In the genomic region with DNA sequence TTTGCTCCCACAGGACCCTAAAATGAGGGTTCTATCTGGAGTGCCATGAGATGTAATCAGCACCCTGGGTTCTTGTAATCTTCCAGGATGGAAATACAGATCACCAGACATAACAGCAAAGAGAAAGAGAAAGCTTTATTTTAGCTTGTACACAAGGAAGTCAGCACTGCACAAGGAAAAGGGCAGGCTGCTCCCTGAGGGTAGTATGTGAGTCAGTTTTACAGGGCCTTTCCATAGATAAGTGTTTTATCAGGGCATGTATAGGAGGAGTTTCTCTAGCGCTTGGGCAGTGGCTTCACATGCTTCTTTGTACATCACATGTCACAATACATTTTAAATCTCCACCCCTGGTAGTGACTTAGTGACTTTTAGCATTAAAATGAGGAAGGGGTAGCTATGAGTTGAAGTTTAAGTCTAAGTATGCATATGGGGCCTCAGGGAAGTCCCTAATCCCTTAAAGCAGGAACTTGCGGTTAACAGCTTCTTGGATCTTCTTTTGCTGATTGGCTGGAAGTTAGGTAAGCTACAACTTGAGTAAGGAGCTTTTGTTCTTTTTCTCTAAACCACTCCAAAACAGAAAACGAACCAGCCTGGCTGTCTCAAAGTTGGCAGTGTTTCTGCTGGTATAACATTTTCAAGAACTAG, we compare ENCODE assay signal across 12 cellular contexts. TPM values are rescaled to one million over a fixed set of nuclear protein-coding genes. Genes with fewer than 3 reads are reported as not detected.
DNase-seq lines count a peak whose midpoint lies in the region; ATAC-seq and TF ChIP-seq lines count a peak whose summit lies in the region.
"Had no signal": no experiment of that assay in that cellular context is flagged by ENCODE, and none has a peak within 500 bp of the region (broad histone marks: within the 10 kb centered on the region; RNA-seq: fewer than 3 reads in every experiment).

No MANE protein-coding gene starts in this region.

- peak overlapping the region; percentile 64 to 76 for H3K27ac ChIP-seq in aorta (ENCODE audit: low read depth in 1 of 2, low read length in 2 of 2)
- H3K27ac ChIP-seq: left ventricle myocardium inferior, ovary had no signal

- H4K20me1 ChIP-seq in Loucy (ENCODE audit: insufficient read depth, low read length, poor library complexity, severe bottlenecking): no peaks in the 10 kb centered on the region

- no peak overlapping the region for H3K27ac Mint-ChIP-seq in type B pancreatic cell

- H3K36me3 ChIP-seq in Loucy (ENCODE audit: insufficient read depth, low read length) (no peaks in the 10 kb centered on the region), adipocyte (ENCODE audit: control insufficient read depth, insufficient read depth, low read length, severe bottlenecking) (no peaks in the 10 kb centered on the region), aorta (ENCODE audit: control insufficient read depth in 1 of 2, insufficient read depth in 2 of 2, low read length in 1 of 2) (peaks cover 0 to 4% of the 10 kb centered on the region in 2 donors)
- H3K36me3 ChIP-seq: left ventricle myocardium inferior, ovary had no signal

- H3K36me3 Mint-ChIP-seq in type B pancreatic cell: no peaks in the 10 kb centered on the region

- H3K4me1 ChIP-seq in Loucy (ENCODE audit: insufficient read depth, low read length, poor library complexity, severe bottlenecking): no peaks in the 10 kb centered on the region
- no peaks in the 10 kb centered on the region for H3K4me1 ChIP-seq in adipocyte (ENCODE audit: control insufficient read depth, insufficient read depth, low read length)
- peaks cover 4 to 10% of the 10 kb centered on the region in 2 donors for H3K4me1 ChIP-seq in aorta (ENCODE audit: control insufficient read depth in 1 of 2, insufficient read depth in 2 of 2, low read length in 2 of 2)
- H3K4me1 ChIP-seq: left ventricle myocardium inferior had no signal

- DNase-seq in adipocyte (ENCODE audit: low read depth): no peak
- no peak for DNase-seq in aorta
- no peak for DNase-seq in type B pancreatic cell (ENCODE audit: extremely low spot score, unreplicated experiment)
- no peak for DNase-seq in activated CD4-positive, alpha-beta T cell treated with anti-CD3 and anti-CD28 coated beads for 1 hour
- DNase-seq in stimulated activated CD4-positive, alpha-beta T cell treated with anti-CD3 and anti-CD28 coated beads, Interleukin-1b, Interleukin-23, amount 100 ng/mL, for 48 hours: no peak
- DNase-seq: activated CD4-positive, CD25-positive, alpha-beta regulatory T cell treated with anti-CD3 and anti-CD28 coated beads, Interleukin-2, amount 50 U/mL, for 72 hours; activated effector memory CD4-positive, alpha-beta T cell treated with anti-CD3 and anti-CD28 coated beads, Interleukin-2, amount 50 U/mL, for 16 hours; left ventricle myocardium inferior; NCI-H1436 treated with DMSO at 0.1 percent for 48 hours; ovary had no signal

- H3K79me2 ChIP-seq in Loucy (ENCODE audit: insufficient read depth, low read length): no peaks in the 10 kb centered on the region

- H3K4me3 Mint-ChIP-seq in type B pancreatic cell: no peak overlapping the region

- ATAC-seq in GM21390 (IDR thresholded peaks at IDR 0.05; ENCODE audit: unreplicated experiment): peak; percentile 54
- ATAC-seq in aorta (ENCODE audit: low FRiP score): no peak

- no peak overlapping the region for H3K4me2 ChIP-seq in Loucy (ENCODE audit: low read depth, low read length, poor library complexity, severe bottlenecking)

- H3K9ac ChIP-seq in Loucy (ENCODE audit: low read depth, low read length, poor library complexity, severe bottlenecking): no peak overlapping the region
- H3K9ac ChIP-seq in adipocyte (ENCODE audit: low read length): no peak overlapping the region

- WGBS in aorta, 2 donors: 65% methylated on average over 3 of the region's 3 CpGs

- no peak overlapping the region for H3K4me3 ChIP-seq in Loucy (ENCODE audit: low read length, poor library complexity, severe bottlenecking)
- peak overlapping the region; percentile 8 for H3K4me3 ChIP-seq in adipocyte (ENCODE audit: low read length)
- no peak overlapping the region for H3K4me3 ChIP-seq in aorta (ENCODE audit: low read length in 2 of 2)
- H3K4me3 ChIP-seq: left ventricle myocardium inferior, ovary had no signal

- TF ChIP-seq CTCF in Loucy (conservative IDR thresholded peaks at IDR 0.05; ENCODE audit: low read length): no peak
- TF ChIP-seq CTCF in type B pancreatic cell (conservative IDR thresholded peaks at IDR 0.05): no peak

- H3K27me3 ChIP-seq in Loucy (ENCODE audit: insufficient read depth, low read length, poor library complexity, severe bottlenecking) (no peaks in the 10 kb centered on the region), adipocyte (replicated peaks; ENCODE audit: control insufficient read depth, insufficient read depth, low read length) (no peaks in the 10 kb centered on the region), aorta (ENCODE audit: control insufficient read depth in 1 of 2, insufficient read depth in 2 of 2, low read length in 1 of 2) (no peaks in the 10 kb centered on the region)
- H3K27me3 ChIP-seq: ovary had no signal

- H2AFZ ChIP-seq in Loucy (ENCODE audit: low read length): peak overlapping the region; percentile 44; the same call in 1 of the 2 replicates

- no peaks in the 10 kb centered on the region for H3K9me3 ChIP-seq in Loucy (ENCODE audit: insufficient read depth, low read depth, low read length)
- H3K9me3 ChIP-seq in adipocyte (ENCODE audit: control insufficient read depth, low read length): peaks cover 16% of the 10 kb centered on the region
- no peaks in the 10 kb centered on the region for H3K9me3 ChIP-seq in aorta (ENCODE audit: control insufficient read depth, low read length)
- H3K9me3 ChIP-seq: ovary had no signal

- no peaks in the 10 kb centered on the region for H3K9me2 ChIP-seq in Loucy (replicated peaks; ENCODE audit: low read depth, low read length)

- no peaks in the 10 kb centered on the region for H3K4me1 Mint-ChIP-seq in type B pancreatic cell (ENCODE audit: unreplicated experiment)

- no peaks in the 10 kb centered on the region for H3K9me3 Mint-ChIP-seq in type B pancreatic cell

- no peaks in the 10 kb centered on the region for H3F3A ChIP-seq in Loucy (ENCODE audit: low read depth)

- no peaks in the 10 kb centered on the region for H3K27me3 Mint-ChIP-seq in type B pancreatic cell

- intact Hi-C loops in aorta (cut with DNase I): loop anchor here in 1 of 2 donors (10.0 kb wide), 1 partner anchor 71 kb away; no protein-coding TSS in a partner anchor

RNA-seq across cellular contexts. Expression of a gene that starts 60.0 kb away (rescaled TPM):
- 10 to 100 TPM; 65.1 to 74.4 TPM for total RNA-seq in aorta
- 10 to 100 TPM; 57.5 to 90.8 TPM for polyA plus RNA-seq in aorta
- 0.74 and 1.4 TPM in 2 replicates for total RNA-seq in type B pancreatic cell (ENCODE audit: low replicate concordance)

Comparison
In these comparisons a context has a peak if more than half of its experiments do, and no peak if none do; other contexts are left out.
1. RNA of a gene that starts 60.0 kb away (total RNA-seq): 65.1 to 74.4 TPM in aorta; 0.74 to 1.4 TPM in type B pancreatic cell; every median in the first group is over 10 times any median in the second.